2 cellular contexts compared by ENCODE assay signal in genomic region chr2:241866896-241867631, GRCh38.
TF ChIP-seq lines count a peak whose summit lies in the region.

No MANE protein-coding gene starts in this region.

TF ChIP-seq in GM23338, 12 proteins besides CTCF, POLR2A, EP300 and RAD21:
- no peak for TF ChIP-seq ZNF462 (CRISPR knock-in tag; IDR thresholded peaks at IDR 0.05)
- no peak for TF ChIP-seq STAT1 (IDR thresholded peaks at IDR 0.05; ENCODE audit: unreplicated experiment)
- no peak for TF ChIP-seq EZH2 (IDR thresholded peaks at IDR 0.05; ENCODE audit: low read depth, unreplicated experiment)
- TF ChIP-seq ETS1 (IDR thresholded peaks at IDR 0.05), result no peak
- TF ChIP-seq JUNB (IDR thresholded peaks at IDR 0.05; ENCODE audit: unreplicated experiment), result no peak
- TF ChIP-seq CREB1 (CRISPR knock-in tag; IDR thresholded peaks at IDR 0.05; ENCODE audit: low read depth), result no peak
- TF ChIP-seq POLR2AphosphoS5 (IDR thresholded peaks at IDR 0.05; ENCODE audit: low read depth), result no peak
- no peak for TF ChIP-seq ZNF331 (CRISPR knock-in tag; IDR thresholded peaks at IDR 0.05; ENCODE audit: low read depth)
- TF ChIP-seq EZH2phosphoT487 (IDR thresholded peaks at IDR 0.05; ENCODE audit: unreplicated experiment), result no peak
- no peak for TF ChIP-seq REST (IDR thresholded peaks at IDR 0.05; ENCODE audit: unreplicated experiment)
TF ChIP-seq in GM23338: peak in this region for 0.

TF ChIP-seq in H1, 55 proteins besides CTCF, POLR2A, EP300 and RAD21:
- no peak for TF ChIP-seq SP2 (IDR thresholded peaks at IDR 0.05; ENCODE audit: low read length)
- TF ChIP-seq CHD7 (IDR thresholded peaks at IDR 0.05; ENCODE audit: insufficient replicate concordance, low read length), result no peak
- no peak for TF ChIP-seq KDM1A (IDR thresholded peaks at IDR 0.05; ENCODE audit: borderline replicate concordance, low read length)
- TF ChIP-seq USF2 (IDR thresholded peaks at IDR 0.05; ENCODE audit: low read length), result no peak
- no peak for TF ChIP-seq SIRT6 (IDR thresholded peaks at IDR 0.05; ENCODE audit: low read length)
- no peak for TF ChIP-seq HDAC2 (IDR thresholded peaks at IDR 0.05; ENCODE audit: borderline replicate concordance in 1 of 2, low read depth in 2 of 2, low read length in 2 of 2)
- TF ChIP-seq ATF3 (IDR thresholded peaks at IDR 0.05; ENCODE audit: insufficient read depth, low read depth, low read length), result no peak
- no peak for TF ChIP-seq BRCA1 (IDR thresholded peaks at IDR 0.05; ENCODE audit: low read depth, low read length)
- no peak for TF ChIP-seq JUN (IDR thresholded peaks at IDR 0.05; ENCODE audit: low read depth, low read length)
- TF ChIP-seq CHD1 (IDR thresholded peaks at IDR 0.05; ENCODE audit: low read depth, low read length), result no peak
- no peak for TF ChIP-seq HDAC6 (IDR thresholded peaks at IDR 0.05; ENCODE audit: low read depth, low read length)
- TF ChIP-seq NANOG (IDR thresholded peaks at IDR 0.05; ENCODE audit: insufficient read depth, low read depth, low read length, poor library complexity, severe bottlenecking), result no peak
- TF ChIP-seq KDM4A (IDR thresholded peaks at IDR 0.05; ENCODE audit: low read depth, low read length, severe bottlenecking), result no peak
- TF ChIP-seq FOSL1 (IDR thresholded peaks at IDR 0.05; ENCODE audit: insufficient read depth, low read depth, low read length), result no peak
- TF ChIP-seq CHD2 (IDR thresholded peaks at IDR 0.05; ENCODE audit: low read length), result no peak
